ENCODE assay signal across 8 cellular contexts in genomic region chr9:129174724-129175514, GRCh38. TPM values are rescaled to one million over a fixed set of nuclear protein-coding genes. Genes with fewer than 3 reads are reported as not detected.
DNase-seq lines count a peak whose midpoint lies in the region; TF ChIP-seq lines count a peak whose summit lies in the region.

No MANE protein-coding gene starts in this region.

- H3K27ac ChIP-seq in SK-N-MC (peak overlapping the region; percentile 88), breast epithelium (peak overlapping the region; percentile 98 to 99), iPS-20b (ENCODE audit: low read length) (no peak overlapping the region)

- intact Hi-C loops in breast epithelium (cut with DNase I; ENCODE audit: low total_unique reads): loop anchor here (2.0 to 10.0 kb wide), 3 partner anchors 30 to 312 kb away; no protein-coding TSS in a partner anchor

- H3K9ac ChIP-seq in SK-N-MC (ENCODE audit: insufficient read length) (peak overlapping the region; percentile 81), iPS-20b (ENCODE audit: low read depth, low read length) (peak overlapping the region; percentile 56; the same call in 1 of the 2 replicates)

- peak; percentile 54 for TF ChIP-seq POLR2A in breast epithelium (IDR thresholded peaks at IDR 0.05)

- H3K4me3 ChIP-seq in SK-N-MC: peak overlapping the region; percentile 89
- peak overlapping the region; percentile 91 to 93 (median 93) for H3K4me3 ChIP-seq in breast epithelium
- H3K4me3 ChIP-seq in iPS-20b (ENCODE audit: low read length): peak overlapping the region; percentile 74

- H3K9me3 ChIP-seq in SK-N-MC (ENCODE audit: low read depth, low read length) (no peaks in the 10 kb centered on the region), breast epithelium (no peaks in the 10 kb centered on the region), iPS-20b (ENCODE audit: insufficient read depth, low read depth, low read length) (no peaks in the 10 kb centered on the region)

- H3K27me3 ChIP-seq in breast epithelium: no peaks in the 10 kb centered on the region
- peaks cover 92% of the 10 kb centered on the region for H3K27me3 ChIP-seq in iPS-20b (ENCODE audit: insufficient read depth, low read length)

- no peaks in the 10 kb centered on the region for H3K36me3 ChIP-seq in SK-N-MC (ENCODE audit: insufficient read depth, low read length)
- H3K36me3 ChIP-seq in breast epithelium: no peaks in the 10 kb centered on the region
- no peaks in the 10 kb centered on the region for H3K36me3 ChIP-seq in iPS-20b (ENCODE audit: insufficient read depth, low read depth, low read length)

- peak; percentile 87 for DNase-seq in COLO829 (ENCODE audit: low spot score)
- DNase-seq in HS-5 (ENCODE audit: low read depth): peak; percentile 60
- DNase-seq in SK-N-MC (ENCODE audit: low read depth, low spot score): no peak
- DNase-seq in breast epithelium (ENCODE audit: low spot score in 2 of 2): peak; percentile 82 to 86
- DNase-seq in retina: peak; percentile 84
- no peak for DNase-seq in germinal center (ENCODE audit: low spot score)
- no peak for DNase-seq in central memory CD4-positive, alpha-beta T cell

- TF ChIP-seq CTCF in breast epithelium (IDR thresholded peaks at IDR 0.05): peak in 1 of 3 donors; percentile 16

- H3K4me1 ChIP-seq in breast epithelium (peaks cover 0 to 4% of the 10 kb centered on the region in 2 donors), iPS-20b (ENCODE audit: insufficient read depth, low read length) (peaks cover 6% of the 10 kb centered on the region; the same call in 1 of the 2 replicates)

RNA-seq across cellular contexts. Expression of gene IER5L, which starts 3.1 kb away (rescaled TPM):
- 10 to 100 TPM in 2 of 3 donors, 1 to 10 TPM in 1; 4.3 to 18.4 (median 18.1) TPM for total RNA-seq in breast epithelium

Comparison
In these comparisons a context has a peak if more than half of its experiments do, and no peak if none do; other contexts are left out.
1. DNase-seq: peak in COLO829 (single experiment), HS-5 (single experiment), breast epithelium (2 of 2) and retina (single experiment); none in SK-N-MC (single experiment), germinal center (single experiment) and central memory CD4-positive, alpha-beta T cell (single experiment).
2. Peak in every context shown above with its lines, with median percentiles within 50 percentile points of each other: H3K4me3 ChIP-seq.